21 cellular contexts compared by ENCODE assay signal in genomic region chr20:63081831-63082230, GRCh38.
"Had no signal": no experiment of that assay in that cellular context is flagged by ENCODE, and none has a peak within 500 bp of the region (broad histone marks: within the 10 kb centered on the region; RNA-seq: fewer than 3 reads in every experiment).

No MANE protein-coding gene starts in this region.

- H3K9ac ChIP-seq: KMS-11, SK-N-SH had no signal

- H3K27ac ChIP-seq: KMS-11, SJCRH30, WERI-Rb-1 had no signal

- FAIRE-seq: astrocyte had no signal

- H3K36me3 ChIP-seq: SJCRH30, WERI-Rb-1 had no signal

- DNase-seq: amniotic stem cell; NCI-H1092; NCI-H1417; NCI-H1694; NCI-H2029; NCI-H2107; NCI-H2171 treated with DMSO at 0.1 percent for 48 hours; NCI-H526 treated with DMSO at 0.1 percent for 48 hours; NCI-H82; NK-92 treated with Interleukin-12 subunit alpha and Interleukin-12 subunit beta, amount 100 ng/mL, for 24 hours; SK-N-SH; T-helper 1 cell; WERI-Rb-1 had no signal

- H3K4me1 ChIP-seq: SJCRH30 had no signal

- H3K4me3 ChIP-seq: SJCRH30 had no signal

- ATAC-seq: activated CD4-positive, alpha-beta T cell treated with anti-CD3 and anti-CD28 coated beads for 36 hours had no signal

- H3K36me3 Mint-ChIP-seq: brain had no signal

- H3K4me1 Mint-ChIP-seq: activated CD4-positive, alpha-beta memory T cell treated with anti-CD3 and anti-CD28 coated beads, Interleukin-2, amount 10 ng/mL, durations not matched to agents 7 days and 5 days; activated CD4-positive, alpha-beta T cell treated with anti-CD3 and anti-CD28 coated beads for 36 hours; activated naive CD4-positive, alpha-beta T cell treated with anti-CD3 and anti-CD28 coated beads, Interleukin-2, amount 50 U/mL, for 24 hours; central memory CD8-positive, alpha-beta T cell had no signal

- H3K4me3 Mint-ChIP-seq: activated CD4-positive, alpha-beta memory T cell treated with anti-CD3 and anti-CD28 coated beads, Interleukin-2, amount 10 ng/mL, durations not matched to agents 7 days and 5 days; activated CD4-positive, alpha-beta T cell treated with anti-CD3 and anti-CD28 coated beads for 36 hours; activated naive CD4-positive, alpha-beta T cell treated with anti-CD3 and anti-CD28 coated beads, Interleukin-2, amount 50 U/mL, for 24 hours; brain; central memory CD8-positive, alpha-beta T cell had no signal

- H3K4me2 ChIP-seq: KMS-11, SK-N-SH had no signal

- H3K27ac Mint-ChIP-seq: activated CD4-positive, alpha-beta memory T cell treated with anti-CD3 and anti-CD28 coated beads, Interleukin-2, amount 10 ng/mL, durations not matched to agents 7 days and 5 days; activated CD4-positive, alpha-beta T cell treated with anti-CD3 and anti-CD28 coated beads for 36 hours; activated naive CD4-positive, alpha-beta T cell treated with anti-CD3 and anti-CD28 coated beads, Interleukin-2, amount 50 U/mL, for 24 hours; brain had no signal
